ENCODE assay signal across 7 cellular contexts in the genomic region with DNA sequence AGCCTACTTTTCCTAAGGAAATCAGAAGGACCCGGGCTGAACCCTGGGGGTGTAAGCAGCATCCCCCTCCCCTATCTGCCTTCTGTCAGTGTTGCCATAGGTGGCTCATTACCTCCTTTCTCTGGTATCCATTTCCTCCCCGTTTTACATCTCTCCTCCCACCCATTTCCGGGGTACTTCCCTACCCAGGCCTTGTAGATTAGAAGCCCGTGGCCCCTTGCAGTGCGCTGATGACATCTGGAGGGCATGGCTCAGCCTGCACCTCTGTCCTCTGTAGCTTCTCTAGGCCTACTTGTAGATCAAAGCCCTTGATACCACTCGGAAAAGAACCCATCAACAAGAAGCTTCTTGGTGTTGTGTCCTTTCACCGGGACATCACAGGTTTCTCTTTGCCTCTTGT.
DNase-seq lines count a peak whose midpoint lies in the region; ATAC-seq and TF ChIP-seq lines count a peak whose summit lies in the region.

No MANE protein-coding gene starts in this region.

- peaks cover 5% of the 10 kb centered on the region for H3K4me1 ChIP-seq in smooth muscle cell (ENCODE audit: low read depth)

- no peaks in the 10 kb centered on the region for H3K9me3 Mint-ChIP-seq in activated T-cell treated with anti-CD3 and anti-CD28 coated beads, Interleukin-2, amount 50 U/mL, for 24 hours

- no peak overlapping the region for H3K4me3 ChIP-seq in smooth muscle cell

- H3K79me2 ChIP-seq in smooth muscle cell (ENCODE audit: low read depth), result no peaks in the 10 kb centered on the region

- TF ChIP-seq CTCF in smooth muscle cell (IDR thresholded peaks at IDR 0.05; ENCODE audit: borderline replicate concordance, insufficient read depth, poor library complexity, severe bottlenecking), result no peak

- H3K27me3 ChIP-seq in smooth muscle cell (ENCODE audit: low read depth), result no peaks in the 10 kb centered on the region

- H3K27ac Mint-ChIP-seq in activated T-cell treated with anti-CD3 and anti-CD28 coated beads, Interleukin-2, amount 50 U/mL, for 24 hours, result peak overlapping the region; percentile 78

- H4K20me1 ChIP-seq in smooth muscle cell (ENCODE audit: low read depth), result peaks cover 80% of the 10 kb centered on the region

- H3F3A ChIP-seq in smooth muscle cell (ENCODE audit: low read depth), result no peaks in the 10 kb centered on the region

- H3K9ac ChIP-seq in smooth muscle cell (ENCODE audit: low read depth), result no peak overlapping the region

- peak overlapping the region; percentile 21 for H3K4me3 Mint-ChIP-seq in activated T-cell treated with anti-CD3 and anti-CD28 coated beads, Interleukin-2, amount 50 U/mL, for 24 hours

- H3K36me3 Mint-ChIP-seq in activated T-cell treated with anti-CD3 and anti-CD28 coated beads, Interleukin-2, amount 50 U/mL, for 24 hours (ENCODE audit: low read depth), result peaks cover 11% of the 10 kb centered on the region

- peaks cover 3% of the 10 kb centered on the region for H3K27me3 Mint-ChIP-seq in activated T-cell treated with anti-CD3 and anti-CD28 coated beads, Interleukin-2, amount 50 U/mL, for 24 hours

- 51% methylated on average over 7 of the region's 7 CpGs for WGBS in smooth muscle cell (ENCODE audit: low lambda C conversion rate)

- peaks cover 56% of the 10 kb centered on the region for H3K4me1 Mint-ChIP-seq in activated T-cell treated with anti-CD3 and anti-CD28 coated beads, Interleukin-2, amount 50 U/mL, for 24 hours (ENCODE audit: low read depth)

- peak; percentile 58 for DNase-seq in activated T-cell treated with anti-CD3 and anti-CD28 coated beads, Interleukin-2, amount 50 U/mL, for 24 hours
- DNase-seq in stimulated activated CD4-positive, alpha-beta T cell treated with anti-CD3 and anti-CD28 coated beads, Interleukin-15, amount 100 ng/mL, for 48 hours (ENCODE audit: low read depth in 2 of 2), result peak; percentile 34 to 38
- DNase-seq in NCI-H1105 (lab: John Stamatoyannopoulos, UW), result no peak
- DNase-seq in AG08395 (ENCODE audit: low spot score), result no peak
- no peak for DNase-seq in smooth muscle cell (lab: John Stamatoyannopoulos, UW; ENCODE audit: unreplicated experiment)

- ATAC-seq in GM19372 (IDR thresholded peaks at IDR 0.05; ENCODE audit: low read depth, unreplicated experiment) (peak; percentile 86), HG03175 (IDR thresholded peaks at IDR 0.05; ENCODE audit: unreplicated experiment) (peak; percentile 85)

- H3K36me3 ChIP-seq in smooth muscle cell (ENCODE audit: low read depth), result no peaks in the 10 kb centered on the region

- H3K4me2 ChIP-seq in smooth muscle cell, result no peak overlapping the region

- H3K27ac ChIP-seq in smooth muscle cell (ENCODE audit: low read depth), result no peak overlapping the region

- H2AFZ ChIP-seq in smooth muscle cell (ENCODE audit: low read depth), result no peak overlapping the region

- no peaks in the 10 kb centered on the region for H3K9me3 ChIP-seq in smooth muscle cell (replicated peaks; ENCODE audit: low read depth)

Comparison
In these comparisons a context has a peak if more than half of its experiments do, and no peak if none do; other contexts are left out.
1. DNase-seq: peak in activated T-cell treated with anti-CD3 and anti-CD28 coated beads, Interleukin-2, amount 50 U/mL, for 24 hours (single experiment) and stimulated activated CD4-positive, alpha-beta T cell treated with anti-CD3 and anti-CD28 coated beads, Interleukin-15, amount 100 ng/mL, for 48 hours (2 of 2); none in NCI-H1105 (single experiment), AG08395 (single experiment) and smooth muscle cell (single experiment).